In the genomic region with DNA sequence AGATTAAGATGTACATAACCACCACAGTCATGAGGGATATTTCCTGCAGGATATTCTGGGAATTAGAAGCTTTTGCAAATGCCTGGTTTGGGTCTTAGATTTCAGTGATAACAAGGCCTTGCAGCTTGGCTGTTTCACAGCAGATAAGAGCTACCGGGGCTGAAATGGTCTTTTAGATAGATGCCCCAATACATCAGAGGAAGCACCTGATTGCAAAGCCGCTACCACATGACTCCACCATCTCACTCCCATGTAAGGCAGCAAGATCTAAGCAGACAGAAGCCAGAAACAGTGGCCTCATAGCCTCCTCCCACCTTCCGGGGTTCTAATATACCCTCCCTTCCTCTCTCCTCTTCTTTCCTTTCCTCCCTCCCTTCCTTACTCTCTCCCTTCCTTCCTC, we compare ENCODE assay signal across 12 cellular contexts. TPM values are rescaled to one million over a fixed set of nuclear protein-coding genes. Genes with fewer than 3 reads are reported as not detected.
DNase-seq lines count a peak whose midpoint lies in the region; ATAC-seq and TF ChIP-seq lines count a peak whose summit lies in the region.
"Had no signal": no experiment of that assay in that cellular context is flagged by ENCODE, and none has a peak within 500 bp of the region (broad histone marks: within the 10 kb centered on the region; RNA-seq: fewer than 3 reads in every experiment).

No MANE protein-coding gene starts in this region.

- H3K27ac Mint-ChIP-seq in endothelial cell (ENCODE audit: unreplicated experiment) = peak overlapping the region; percentile 77

- H3K27me3 Mint-ChIP-seq in endothelial cell (ENCODE audit: unreplicated experiment) = peaks cover 4% of the 10 kb centered on the region

- no peak for ATAC-seq in HG03108 (IDR thresholded peaks at IDR 0.05; ENCODE audit: unreplicated experiment)

- H3K4me1 Mint-ChIP-seq in endothelial cell (ENCODE audit: unreplicated experiment) = peaks cover 24% of the 10 kb centered on the region

- peaks cover 5% of the 10 kb centered on the region for H3K36me3 Mint-ChIP-seq in endothelial cell (ENCODE audit: low read depth, unreplicated experiment)

- no peak for TF ChIP-seq CTCF in endothelial cell (IDR thresholded peaks at IDR 0.05; ENCODE audit: unreplicated experiment)

- DNase-seq in stimulated activated CD4-positive, alpha-beta T cell treated with anti-CD3 and anti-CD28 coated beads, Interleukin-15, amount 100 ng/mL, for 24 hours = peak; percentile 12
- DNase-seq in stimulated activated CD4-positive, alpha-beta T cell treated with anti-CD3 and anti-CD28 coated beads, Interleukin-2, amount 100 ng/mL, for 48 hours = no peak
- peak; percentile 31 for DNase-seq in activated CD4-positive, alpha-beta T cell treated with anti-CD3 and anti-CD28 coated beads for 48 hours
- no peak for DNase-seq in endothelial cell (ENCODE audit: low spot score)
- DNase-seq in NCI-H146 treated with DMSO at 0.1 percent for 48 hours (lab: John Stamatoyannopoulos, UW; ENCODE audit: unreplicated experiment) = no peak
- no peak for DNase-seq in NCI-H226
- DNase-seq in NCI-H748 (lab: John Stamatoyannopoulos, UW; ENCODE audit: unreplicated experiment) = no peak
- DNase-seq: glutamatergic neuron, left ventricle myocardium inferior, NCI-H510A treated with DMSO at 0.1 percent for 48 hours, occipital lobe had no signal

- no peaks in the 10 kb centered on the region for H3K9me3 Mint-ChIP-seq in endothelial cell (ENCODE audit: unreplicated experiment)

- H3K4me3 Mint-ChIP-seq in endothelial cell (ENCODE audit: unreplicated experiment) = no peak overlapping the region

RNA-seq across cellular contexts. Expression of a gene that starts 31.1 kb away (rescaled TPM):
- 26.1 TPM for total RNA-seq in endothelial cell (ENCODE audit: unreplicated experiment)

Comparison
In these comparisons a context has a peak if more than half of its experiments do, and no peak if none do; other contexts are left out.
1. DNase-seq: peak in stimulated activated CD4-positive, alpha-beta T cell treated with anti-CD3 and anti-CD28 coated beads, Interleukin-15, amount 100 ng/mL, for 24 hours (single experiment) and activated CD4-positive, alpha-beta T cell treated with anti-CD3 and anti-CD28 coated beads for 48 hours (single experiment); none in stimulated activated CD4-positive, alpha-beta T cell treated with anti-CD3 and anti-CD28 coated beads, Interleukin-2, amount 100 ng/mL, for 48 hours (0 of 2), endothelial cell (single experiment), NCI-H146 treated with DMSO at 0.1 percent for 48 hours (single experiment), NCI-H226 (single experiment) and NCI-H748 (single experiment).